ENCODE assay signal across 13 cellular contexts in genomic region chr6:3911130-3911529, GRCh38.
DNase-seq lines count a peak whose midpoint lies in the region; ATAC-seq and TF ChIP-seq lines count a peak whose summit lies in the region.
"Had no signal": no experiment of that assay in that cellular context is flagged by ENCODE, and none has a peak within 500 bp of the region (broad histone marks: within the 10 kb centered on the region; RNA-seq: fewer than 3 reads in every experiment).

No MANE protein-coding gene starts in this region.

- DNase-seq in Daoy (ENCODE audit: low read depth) (peak; percentile 22), RWPE2 (ENCODE audit: low spot score) (no peak), fibroblast of pulmonary artery (ENCODE audit: low read depth) (no peak), DMS79 treated with DMSO at 0.1 percent for 48 hours (lab: John Stamatoyannopoulos, UW) (no peak), posterior cingulate gyrus (no peak), NCI-H69 (lab: John Stamatoyannopoulos, UW) (no peak), HUDEP-2 (lab: John Stamatoyannopoulos, UW; ENCODE audit: unreplicated experiment in 76 of 76) (no peak)
- DNase-seq: CD4-positive, alpha-beta T cell; hippocampal formation; stimulated activated CD4-positive, alpha-beta T cell treated with anti-CD3 and anti-CD28 coated beads, Interleukin-4, amount 100 ng/mL, for 24 hours; stimulated activated naive B cell treated with anti-CD40 and anti-IgM and Interleukin-4, amounts not matched to agents 10 μg/mL and 1 μg/mL and 100 μg/mL, for 72 hours had no signal

- intact Hi-C loops in posterior cingulate gyrus (cut with DNase I), result no loop called here

- peak overlapping the region; percentile 98 for H3K27ac ChIP-seq in RWPE2 (ENCODE audit: poor library complexity, severe bottlenecking)

- peaks cover 38% of the 10 kb centered on the region for H3K4me1 ChIP-seq in RWPE2 (ENCODE audit: insufficient read depth, poor library complexity, severe bottlenecking)
- H3K4me1 ChIP-seq in skeletal muscle satellite cell (ENCODE audit: control insufficient read depth, insufficient read depth, low read length), result peaks cover 61% of the 10 kb centered on the region

- peak overlapping the region; percentile 43 for H3K9ac ChIP-seq in skeletal muscle satellite cell (ENCODE audit: low read depth, low read length)

- no peak overlapping the region for H3K4me3 ChIP-seq in RWPE2 (ENCODE audit: severe bottlenecking)
- peak overlapping the region; percentile 33 for H3K4me3 ChIP-seq in fibroblast of pulmonary artery (replicated peaks; ENCODE audit: low read depth, low read length)
- peak overlapping the region; percentile 46 for H3K4me3 ChIP-seq in skeletal muscle satellite cell (ENCODE audit: low read length)
- H3K4me3 ChIP-seq: lung had no signal

- H3K4me2 ChIP-seq in skeletal muscle satellite cell (ENCODE audit: low read length), result peak overlapping the region; percentile 66

- TF ChIP-seq CTCF in RWPE2 (IDR thresholded peaks at IDR 0.05; ENCODE audit: poor library complexity, severe bottlenecking) (no peak), fibroblast of pulmonary artery (IDR thresholded peaks at IDR 0.05; ENCODE audit: low read length, missing control alignments) (no peak)

- H3K36me3 ChIP-seq in RWPE2 (ENCODE audit: low read depth), result no peaks in the 10 kb centered on the region
- H3K36me3 ChIP-seq in skeletal muscle satellite cell (ENCODE audit: insufficient read depth, low read length), result no peaks in the 10 kb centered on the region

- H3K27me3 ChIP-seq in RWPE2 (ENCODE audit: insufficient read depth, poor library complexity, severe bottlenecking), result no peaks in the 10 kb centered on the region
- no peaks in the 10 kb centered on the region for H3K27me3 ChIP-seq in skeletal muscle satellite cell (ENCODE audit: control insufficient read depth, insufficient read depth, low read length)

- no peaks in the 10 kb centered on the region for H3K9me3 ChIP-seq in RWPE2 (ENCODE audit: severe bottlenecking)
- no peaks in the 10 kb centered on the region for H3K9me3 ChIP-seq in skeletal muscle satellite cell (replicated peaks; ENCODE audit: low read length)

- ATAC-seq in RWPE2 (ENCODE audit: low read depth), result no peak
- ATAC-seq: stimulated activated naive B cell treated with anti-CD40 and anti-IgM and Interleukin-4, amounts not matched to agents 10 μg/mL and 1 μg/mL and 100 μg/mL, for 72 hours had no signal
